ENCODE assay signal across 8 cellular contexts in the genomic region with DNA sequence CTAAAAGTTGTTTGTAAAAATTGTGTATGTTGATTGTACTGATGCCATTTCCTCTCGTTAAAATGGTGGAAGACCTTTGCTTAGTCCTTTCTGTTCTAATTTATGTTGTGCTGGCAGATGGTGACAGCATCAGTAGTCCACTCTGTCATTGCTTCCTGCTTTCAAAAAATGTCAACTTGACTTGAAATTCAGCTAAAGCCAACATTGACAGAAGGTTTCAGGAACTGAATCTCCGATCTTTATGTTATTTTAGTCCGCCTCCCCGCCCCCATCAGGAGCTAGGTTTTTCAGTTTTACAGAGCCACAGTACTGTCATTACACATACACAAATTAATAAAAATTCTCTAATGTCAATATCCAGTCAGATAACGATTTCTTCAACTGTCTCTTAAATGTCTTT. TPM values are rescaled to one million over a fixed set of nuclear protein-coding genes. Genes with fewer than 3 reads are reported as not detected.
DNase-seq lines count a peak whose midpoint lies in the region; ATAC-seq, FAIRE-seq and TF ChIP-seq lines count a peak whose summit lies in the region.

No MANE protein-coding gene starts in this region.

- H3K4me1 Mint-ChIP-seq in astrocyte (ENCODE audit: low read depth, unreplicated experiment) (peaks cover 31% of the 10 kb centered on the region), natural killer cell (peaks cover 41 to 52% of the 10 kb centered on the region in 2 donors)

- H3K79me2 ChIP-seq in astrocyte (ENCODE audit: insufficient read depth, low read length), result peaks cover 68% of the 10 kb centered on the region

- H3K14ac ChIP-seq in neuronal stem cell (ENCODE audit: low read length), result no peak overlapping the region

- H3K27ac Mint-ChIP-seq in astrocyte (ENCODE audit: unreplicated experiment), result peak overlapping the region; percentile 13
- peak overlapping the region; percentile 98 to 99 for H3K27ac Mint-ChIP-seq in natural killer cell

- H3K27me3 Mint-ChIP-seq in astrocyte (ENCODE audit: low read depth, unreplicated experiment) (no peaks in the 10 kb centered on the region), natural killer cell (ENCODE audit: low read depth in 2 of 2) (no peaks in the 10 kb centered on the region)

- H3K4me1 ChIP-seq in astrocyte (ENCODE audit: insufficient read depth, low read length) (peaks cover 44% of the 10 kb centered on the region), neuronal stem cell (ENCODE audit: control insufficient read depth in 2 of 2, insufficient read depth in 1 of 2, low read depth in 1 of 2, low read length in 2 of 2) (peaks cover 4 to 15% of the 10 kb centered on the region in 2 donors)

- no peak for ATAC-seq in natural killer cell
- no peak for ATAC-seq in HG02840 (IDR thresholded peaks at IDR 0.05; ENCODE audit: low FRiP score, unreplicated experiment)

- no peak overlapping the region for H2BK120ac ChIP-seq in neuronal stem cell (ENCODE audit: low read depth, low read length)

- no peak overlapping the region for H2AK5ac ChIP-seq in neuronal stem cell (ENCODE audit: low read depth, low read length)

- no peak overlapping the region for H4K8ac ChIP-seq in neuronal stem cell (ENCODE audit: low read depth, low read length)

- H4K20me1 ChIP-seq in astrocyte (ENCODE audit: insufficient read depth, low read length), result no peaks in the 10 kb centered on the region

- H3K4me2 ChIP-seq in astrocyte (ENCODE audit: low read length), result peak overlapping the region; percentile 86
- H3K4me2 ChIP-seq in neuronal stem cell (ENCODE audit: insufficient read depth, low read length, poor library complexity, severe bottlenecking), result no peak overlapping the region

- H4K91ac ChIP-seq in neuronal stem cell (ENCODE audit: low read depth, low read length, poor library complexity), result no peak overlapping the region

- H3K4me3 ChIP-seq in astrocyte (ENCODE audit: insufficient read depth, low read depth, low read length), result peak overlapping the region; percentile 27
- H3K4me3 ChIP-seq in neuronal stem cell (ENCODE audit: low read length in 2 of 2), result peak overlapping the region in 1 of 2 donors; percentile 63

- H3K27ac ChIP-seq in KOPT-K1 (ENCODE audit: low read depth, low read length, poor library complexity, severe bottlenecking) (peak overlapping the region; percentile 99), astrocyte (ENCODE audit: low read depth, low read length) (peak overlapping the region; percentile 53), neuronal stem cell (replicated peaks; ENCODE audit: low read length) (no peak overlapping the region)

- peak overlapping the region; percentile 96 for H3K4me3 Mint-ChIP-seq in astrocyte (ENCODE audit: unreplicated experiment)
- H3K4me3 Mint-ChIP-seq in natural killer cell, result peak overlapping the region; percentile 99

- H3K9ac ChIP-seq in astrocyte (ENCODE audit: low read length) (peak overlapping the region; percentile 92), neuronal stem cell (ENCODE audit: low read depth, low read length, poor library complexity) (no peak overlapping the region)

- no peak overlapping the region for H3K18ac ChIP-seq in neuronal stem cell (ENCODE audit: low read length)

- peaks cover 2% of the 10 kb centered on the region for H3K9me3 Mint-ChIP-seq in astrocyte (ENCODE audit: unreplicated experiment)
- no peaks in the 10 kb centered on the region for H3K9me3 Mint-ChIP-seq in natural killer cell

- intact Hi-C loops in natural killer cell (cut with micrococcal nuclease), result loop anchor here (5.0 kb wide), 3 partner anchors 195 to 1765 kb away; a partner anchor contains a TSS

- no peak overlapping the region for H3K23ac ChIP-seq in neuronal stem cell (ENCODE audit: low read depth, low read length, poor library complexity)

- FAIRE-seq in astrocyte (lab: Jason Lieb, UNC), result no peak

- no peak overlapping the region for H2BK15ac ChIP-seq in neuronal stem cell (ENCODE audit: low read length)

- peaks cover 2% of the 10 kb centered on the region for H3K36me3 Mint-ChIP-seq in astrocyte (ENCODE audit: low read depth, unreplicated experiment)
- no peaks in the 10 kb centered on the region for H3K36me3 Mint-ChIP-seq in natural killer cell

- H2BK12ac ChIP-seq in neuronal stem cell (ENCODE audit: low read length), result no peak overlapping the region

- no peaks in the 10 kb centered on the region for H3K79me1 ChIP-seq in neuronal stem cell (ENCODE audit: low read depth, low read length)

- H3K27me3 ChIP-seq in astrocyte (ENCODE audit: insufficient read depth, low read length) (no peaks in the 10 kb centered on the region), neuronal stem cell (ENCODE audit: control insufficient read depth in 3 of 3, insufficient read depth in 3 of 3, low read depth in 1 of 3, low read length in 3 of 3) (no peaks in the 10 kb centered on the region)

- H3K36me3 ChIP-seq in KOPT-K1 (ENCODE audit: insufficient read depth, low read length) (peaks cover 14% of the 10 kb centered on the region), astrocyte (ENCODE audit: insufficient read depth, low read length) (no peaks in the 10 kb centered on the region), neuronal stem cell (replicated peaks in 1 of 2; ENCODE audit: control insufficient read depth in 2 of 2, insufficient read depth in 2 of 2, low read length in 2 of 2) (peaks cover 2 to 15% of the 10 kb centered on the region in 2 donors)

- H2AFZ ChIP-seq in astrocyte (ENCODE audit: low read depth, low read length) (no peak overlapping the region), neuronal stem cell (ENCODE audit: low read length) (no peak overlapping the region)

- H3K9me3 ChIP-seq in KOPT-K1 (ENCODE audit: insufficient read depth, low read length, poor library complexity, severe bottlenecking), result no peaks in the 10 kb centered on the region
- H3K9me3 ChIP-seq in astrocyte (ENCODE audit: insufficient read depth, low read depth, low read length), result no peaks in the 10 kb centered on the region
- H3K9me3 ChIP-seq in neuronal stem cell (replicated peaks in 1 of 2; ENCODE audit: control insufficient read depth in 2 of 2, insufficient read depth in 1 of 2, low read depth in 1 of 2, low read length in 2 of 2), result peaks cover 0 to 7% of the 10 kb centered on the region in 2 donors

- no peak overlapping the region for H2BK5ac ChIP-seq in neuronal stem cell (ENCODE audit: low read length)

- TF ChIP-seq CTCF in astrocyte (IDR thresholded peaks at IDR 0.05; ENCODE audit: insufficient read depth, low read depth, low read length) (no peak), natural killer cell (IDR thresholded peaks at IDR 0.05) (no peak)

- H3K4ac ChIP-seq in neuronal stem cell (ENCODE audit: low read length), result no peak overlapping the region

- DNase-seq in NCI-H146 (lab: John Stamatoyannopoulos, UW), result peak; percentile 19
- no peak for DNase-seq in NCI-H146 treated with DMSO at 0.1 percent for 48 hours (lab: John Stamatoyannopoulos, UW; ENCODE audit: unreplicated experiment)
- no peak for DNase-seq in astrocyte (ENCODE audit: low read depth)
- DNase-seq in natural killer cell, result no peak
- no peak for DNase-seq in cortex of kidney (lab: John Stamatoyannopoulos, UW)
- DNase-seq in neuronal stem cell (ENCODE audit: low spot score), result no peak

- no CpG with 5 or more reads among the region's 5 CpGs for WGBS in neuronal stem cell (ENCODE audit: extremely low coverage in 2 of 2, insufficient read length in 2 of 2, insufficient replicate concordance in 1 of 2), 2 donors

RNA-seq across cellular contexts. Expression of a gene that starts 1.5 kb away (rescaled TPM):
- total RNA-seq in astrocyte (20.2 and 21.3 TPM in 2 replicates), natural killer cell (10 to 100 TPM; 17.9 to 25.7 (median 19.5) TPM)
- polyA plus RNA-seq in neuronal stem cell (2013, experiment 1 of 2), result 30.4 TPM
- 28.7 TPM for polyA plus RNA-seq in neuronal stem cell (2013, experiment 2 of 2)

RNA-seq across cellular contexts. Expression of a gene that starts 1.6 kb away (rescaled TPM):
- total RNA-seq in astrocyte (52.5 and 61.0 TPM in 2 replicates), natural killer cell (10 to 100 TPM; 16.1 to 20.4 (median 16.6) TPM)
- polyA plus RNA-seq in neuronal stem cell (2013, experiment 1 of 2), result 68.7 TPM
- polyA plus RNA-seq in neuronal stem cell (2013, experiment 2 of 2), result 68.7 TPM
